ENCODE assay signal across 8 cellular contexts in the genomic region with DNA sequence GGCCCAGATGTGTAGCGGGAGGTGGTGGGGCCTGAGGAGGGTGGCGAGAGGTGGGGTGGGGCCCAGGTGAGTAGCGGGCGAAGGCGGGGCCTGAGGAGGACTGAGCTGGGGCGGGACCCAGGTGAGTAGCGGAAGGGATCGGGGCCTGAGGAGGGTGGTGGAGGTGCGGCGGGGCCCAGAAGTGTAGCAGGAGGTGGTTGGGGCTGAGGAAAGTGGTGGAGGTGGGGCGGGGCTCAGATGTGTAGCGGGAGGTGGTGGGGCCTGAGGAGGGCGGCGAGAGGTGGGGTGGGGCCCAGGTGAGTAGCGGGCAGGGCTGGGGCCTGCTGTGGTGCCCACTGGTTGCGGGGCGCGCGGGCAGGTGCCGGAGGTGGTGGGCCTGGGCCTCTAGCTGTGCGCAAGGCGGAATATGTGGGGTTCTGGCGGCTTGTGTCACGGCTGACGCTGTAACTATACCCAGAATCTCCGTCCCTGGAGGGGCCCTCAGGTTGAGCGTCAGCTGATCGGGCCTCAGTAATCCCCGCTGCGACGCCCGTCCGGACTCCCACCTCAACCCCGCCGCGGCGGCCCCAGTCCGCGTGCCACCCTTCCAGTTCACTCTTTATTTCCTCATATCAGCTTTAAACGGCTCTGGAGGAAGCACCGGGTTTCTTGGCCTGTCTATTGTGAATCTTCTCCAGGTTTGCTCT. TPM values are rescaled to one million over a fixed set of nuclear protein-coding genes. Genes with fewer than 3 reads are reported as not detected.
DNase-seq lines count a peak whose midpoint lies in the region; ATAC-seq and TF ChIP-seq lines count a peak whose summit lies in the region.

No MANE protein-coding gene starts in this region.

- H3K9me3 Mint-ChIP-seq in activated CD8-positive, alpha-beta T cell treated with anti-CD3 and anti-CD28 coated beads for 36 hours, result no peaks in the 10 kb centered on the region

- CTCF ChIA-PET in activated CD8-positive, alpha-beta T cell treated with anti-CD3 and anti-CD28 coated beads for 36 hours (lab: Charles Lee), result interaction anchor here (0.8 to 5.7 kb wide), 6 partner anchors 8 to 256 kb away, joined by 3 to 27 read pairs (median 7); partner anchors contain the start of genes ATAD2B and TP53I3

- H3K23ac ChIP-seq in trophoblast cell (ENCODE audit: low read length), result no peak overlapping the region

- H3K27me3 Mint-ChIP-seq in activated CD8-positive, alpha-beta T cell treated with anti-CD3 and anti-CD28 coated beads for 36 hours, result no peaks in the 10 kb centered on the region

- no peak overlapping the region for H2BK120ac ChIP-seq in trophoblast cell (ENCODE audit: insufficient read depth, low read length, poor library complexity)

- peak overlapping the region; percentile 93 for H3K4me3 Mint-ChIP-seq in activated CD8-positive, alpha-beta T cell treated with anti-CD3 and anti-CD28 coated beads for 36 hours

- H4K12ac ChIP-seq in trophoblast cell (ENCODE audit: low read depth, low read length), result peak overlapping the region; percentile 56

- peaks cover 4 to 17% of the 10 kb centered on the region in 2 experiments for H3K36me3 ChIP-seq in trophoblast cell (ENCODE audit: control insufficient read depth in 1 of 2, insufficient read depth in 2 of 2, low read length in 2 of 2)

- TF ChIP-seq CTCF in activated CD8-positive, alpha-beta T cell treated with anti-CD3 and anti-CD28 coated beads for 36 hours (IDR thresholded peaks at IDR 0.05), result no peak

- peaks cover 36% of the 10 kb centered on the region for H3K4me1 Mint-ChIP-seq in activated CD8-positive, alpha-beta T cell treated with anti-CD3 and anti-CD28 coated beads for 36 hours (ENCODE audit: low read depth)

- peak overlapping the region; percentile 86 for H4K8ac ChIP-seq in trophoblast cell (ENCODE audit: low read depth, low read length)

- peak overlapping the region; percentile 13 for H3K4ac ChIP-seq in trophoblast cell (ENCODE audit: low read depth, low read length)

- peak overlapping the region; percentile 74 for H3K9ac ChIP-seq in trophoblast cell (ENCODE audit: low read length)

- H2AK5ac ChIP-seq in trophoblast cell (ENCODE audit: low read length), result no peak overlapping the region

- no peak overlapping the region for H2BK5ac ChIP-seq in trophoblast cell (ENCODE audit: low read depth, low read length, poor library complexity)

- peaks cover 18% of the 10 kb centered on the region for H3K36me3 Mint-ChIP-seq in activated CD8-positive, alpha-beta T cell treated with anti-CD3 and anti-CD28 coated beads for 36 hours (ENCODE audit: low read depth)

- peak overlapping the region; percentile 98 for H3K27ac Mint-ChIP-seq in activated CD8-positive, alpha-beta T cell treated with anti-CD3 and anti-CD28 coated beads for 36 hours

- WGBS in trophoblast cell (ENCODE audit: extremely low coverage, insufficient coverage, insufficient read length), result no CpG with 5 or more reads among the region's 41 CpGs

- peak overlapping the region; percentile 93 for H3K4me2 ChIP-seq in trophoblast cell (ENCODE audit: low read length)

- no peak overlapping the region for H2BK12ac ChIP-seq in trophoblast cell (ENCODE audit: low read length)

- no peaks in the 10 kb centered on the region for H3K9me3 ChIP-seq in trophoblast cell (ENCODE audit: insufficient read depth, low read depth, low read length)

- peak overlapping the region; percentile 79 for H3K4me3 ChIP-seq in trophoblast cell (ENCODE audit: low read depth, low read length)

- peak overlapping the region; percentile 65 for H4K91ac ChIP-seq in trophoblast cell (ENCODE audit: low read depth, low read length)

- peaks cover 8% of the 10 kb centered on the region for H3K79me1 ChIP-seq in trophoblast cell (ENCODE audit: low read length)

- intact Hi-C loops in activated CD8-positive, alpha-beta T cell treated with anti-CD3 and anti-CD28 coated beads for 36 hours (cut with micrococcal nuclease), result loop anchor here (5.0 kb wide), 1 partner anchor 150 kb away; the partner anchor contains the start of gene ATAD2B

- DNase-seq in AG08395 (ENCODE audit: low spot score) (peak; percentile 6), glomerular visceral epithelial cell (ENCODE audit: extremely low spot score) (peak; percentile 16), trophoblast cell (peak; percentile 11 to 45), GM19238 (ENCODE audit: insufficient read length, low spot score) (no peak)
- peak; percentile 43 for DNase-seq in activated CD8-positive, alpha-beta T cell treated with anti-CD3 and anti-CD28 coated beads for 36 hours

- H3K4me1 ChIP-seq in trophoblast cell (ENCODE audit: control insufficient read depth in 1 of 2, insufficient read depth in 2 of 2, low read length in 2 of 2), result peaks cover 0 to 6% of the 10 kb centered on the region in 2 experiments

- peak overlapping the region; percentile 50 for H3K27ac ChIP-seq in trophoblast cell (ENCODE audit: low read depth, low read length)

- H2AFZ ChIP-seq in trophoblast cell (ENCODE audit: insufficient read depth, low read length, poor library complexity), result peak overlapping the region; percentile 66

- H3K27me3 ChIP-seq in trophoblast cell (ENCODE audit: insufficient read depth, low read length), result no peaks in the 10 kb centered on the region

- POLR2A ChIA-PET in activated CD8-positive, alpha-beta T cell treated with anti-CD3 and anti-CD28 coated beads for 36 hours (lab: Charles Lee), result interaction anchor here (0.7 to 2.4 kb wide), 7 partner anchors 10 to 284 kb away, joined by 3 to 18 read pairs (median 3); partner anchors contain the start of genes ATAD2B and ITSN2

- H3K14ac ChIP-seq in trophoblast cell (ENCODE audit: low read length), result peak overlapping the region; percentile 38

- peak; percentile 15 for ATAC-seq in GM18502 (IDR thresholded peaks at IDR 0.05; ENCODE audit: poor library complexity, unreplicated experiment)
- peak; percentile 0 for ATAC-seq in HG03457 (IDR thresholded peaks at IDR 0.05; ENCODE audit: unreplicated experiment)
- peak; percentile 10 for ATAC-seq in activated CD8-positive, alpha-beta T cell treated with anti-CD3 and anti-CD28 coated beads for 36 hours
- no peak for ATAC-seq in GM18873 (IDR thresholded peaks at IDR 0.05; ENCODE audit: low FRiP score, unreplicated experiment)

- peaks cover 3% of the 10 kb centered on the region for H3K79me2 ChIP-seq in trophoblast cell (ENCODE audit: control insufficient read depth, insufficient read depth, low read length, poor library complexity)

- peak overlapping the region; percentile 51 for H3K18ac ChIP-seq in trophoblast cell (ENCODE audit: low read length)

RNA-seq across cellular contexts. Expression of gene SF3B6, which starts 0.9 kb away (rescaled TPM):
- 100 to 1,000 TPM; 141 to 144 TPM for total RNA-seq in activated CD8-positive, alpha-beta T cell treated with anti-CD3 and anti-CD28 coated beads for 36 hours
- 204 and 206 TPM in 2 replicates for polyA plus RNA-seq in trophoblast cell (2013)

RNA-seq across cellular contexts. Expression of gene TP53I3, which starts 7.6 kb away (rescaled TPM):
- 1 to 10 TPM; 1.8 to 2.6 TPM for total RNA-seq in activated CD8-positive, alpha-beta T cell treated with anti-CD3 and anti-CD28 coated beads for 36 hours
- 33.8 and 34.1 TPM in 2 replicates for polyA plus RNA-seq in trophoblast cell (2013)

RNA-seq across cellular contexts. Expression of gene FKBP1B, which starts 27.5 kb away (rescaled TPM):
- 1 to 10 TPM; 1.3 to 1.7 TPM for total RNA-seq in activated CD8-positive, alpha-beta T cell treated with anti-CD3 and anti-CD28 coated beads for 36 hours
- polyA plus RNA-seq in trophoblast cell (2013), result 22.2 and 23.6 TPM in 2 replicates

RNA-seq across cellular contexts. Expression of gene WDCP, which starts 29.8 kb away (rescaled TPM):
- total RNA-seq in activated CD8-positive, alpha-beta T cell treated with anti-CD3 and anti-CD28 coated beads for 36 hours, result 10 to 100 TPM; 20.2 to 23.0 TPM
- polyA plus RNA-seq in trophoblast cell (2013), result 4.3 and 4.7 TPM in 2 replicates

RNA-seq across cellular contexts. Expression of gene PFN4, which starts 46.1 kb away (rescaled TPM):
- total RNA-seq in activated CD8-positive, alpha-beta T cell treated with anti-CD3 and anti-CD28 coated beads for 36 hours, result not detected
- 0.57 and 0.79 TPM in 2 replicates for polyA plus RNA-seq in trophoblast cell (2013)
